Comparison of ENCODE assay signal across 19 cellular contexts in the genomic region with DNA sequence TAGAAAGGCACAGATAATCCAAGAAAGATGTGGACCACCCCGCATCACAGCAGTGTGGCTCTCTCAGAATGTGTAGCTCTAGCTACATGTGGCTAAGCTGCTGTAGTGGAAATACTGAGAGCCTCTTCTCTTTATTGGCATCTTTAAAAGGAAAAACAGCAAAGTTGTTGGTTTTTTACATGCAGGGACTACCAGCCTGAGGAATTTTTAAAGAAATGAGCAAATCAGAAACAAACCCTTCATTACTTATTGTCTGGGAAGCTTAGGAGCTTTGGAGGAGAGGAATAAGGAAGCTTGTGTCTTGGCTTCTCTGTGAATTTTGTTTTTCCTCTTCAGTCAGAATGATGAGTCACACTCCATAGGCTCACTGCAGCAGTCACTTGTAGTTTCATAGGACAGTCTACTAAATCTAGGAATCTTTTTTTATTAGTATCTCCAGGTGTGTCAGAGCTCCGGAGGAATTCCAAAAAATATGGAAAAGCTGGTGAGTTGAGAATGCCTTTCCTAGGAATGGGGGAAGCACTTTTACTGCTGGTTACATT. TPM values are rescaled to one million over a fixed set of nuclear protein-coding genes. Genes with fewer than 3 reads are reported as not detected.
A peak's percentile ranks its signal among the peaks of the same experiment; 100 is the strongest.
DNase-seq lines count a peak whose midpoint lies in the region; ATAC-seq and TF ChIP-seq lines count a peak whose summit lies in the region.
"Had no signal": no experiment of that assay in that cellular context is flagged by ENCODE, and none has a peak within 500 bp of the region (broad histone marks: within the 10 kb centered on the region; RNA-seq: fewer than 3 reads in every experiment).

No MANE protein-coding gene starts in this region.

- H4K20me1 ChIP-seq in mammary epithelial cell (ENCODE audit: insufficient read depth, low read length), result no peaks in the 10 kb centered on the region
- H4K20me1 ChIP-seq: BLaER1 had no signal

- H3K27me3 ChIP-seq in mammary epithelial cell (ENCODE audit: insufficient read depth, low read length) (no peaks in the 10 kb centered on the region), left lung (no peaks in the 10 kb centered on the region), tibial artery (no peaks in the 10 kb centered on the region)
- H3K27me3 ChIP-seq: BLaER1, gastroesophageal sphincter had no signal

- H3K4me1 ChIP-seq in mammary epithelial cell (ENCODE audit: insufficient read depth, low read length) (peaks cover 2% of the 10 kb centered on the region), left lung (no peaks in the 10 kb centered on the region), tibial artery (peaks cover 0 to 13% (median 3%) of the 10 kb centered on the region in 4 donors)
- H3K4me1 ChIP-seq: BLaER1, gastroesophageal sphincter had no signal

- intact Hi-C loops in mammary epithelial cell (cut with micrococcal nuclease), result no loop called here
- intact Hi-C loops in left lung (cut with DNase I), result loop anchor here in 1 of 2 donors (10.0 kb wide), 1 partner anchor 102 kb away; no protein-coding TSS in a partner anchor
- intact Hi-C loops in tibial artery (cut with DNase I; ENCODE audit: low total_unique reads), result no loop called here

- H3K9me3 Mint-ChIP-seq in stimulated activated naive B cell treated with anti-CD40 and anti-IgM and Interleukin-4, amounts not matched to agents 10 μg/mL and 1 μg/mL and 100 μg/mL, for 72 hours, result no peaks in the 10 kb centered on the region
- H3K9me3 Mint-ChIP-seq: activated CD8-positive, alpha-beta T cell treated with anti-CD3 and anti-CD28 coated beads for 36 hours had no signal

- no peak overlapping the region for H3K4me3 Mint-ChIP-seq in stimulated activated naive B cell treated with anti-CD40 and anti-IgM and Interleukin-4, amounts not matched to agents 10 μg/mL and 1 μg/mL and 100 μg/mL, for 72 hours
- H3K4me3 Mint-ChIP-seq: activated CD8-positive, alpha-beta T cell treated with anti-CD3 and anti-CD28 coated beads for 36 hours had no signal

- BruUV-seq in mammary epithelial cell (replicated peaks; lab: Mats Ljungman, UMichigan), result no TSS peak

- DNase-seq in AG08395 (ENCODE audit: low spot score) (peak; percentile 64), LHCN-M2 (ENCODE audit: low read depth) (peak; percentile 21), mammary epithelial cell (peak; percentile 29), left lung (no peak), tibial artery (no peak)
- DNase-seq in stimulated activated naive B cell treated with anti-CD40 and anti-IgM and Interleukin-4, amounts not matched to agents 10 μg/mL and 1 μg/mL and 100 μg/mL, for 72 hours, result no peak
- no peak for DNase-seq in stimulated activated CD4-positive, alpha-beta T cell treated with anti-CD3 and anti-CD28 coated beads, Interleukin-15, amount 100 ng/mL, for 24 hours
- DNase-seq: activated CD8-positive, alpha-beta T cell treated with anti-CD3 and anti-CD28 coated beads for 36 hours; activated naive CD4-positive, alpha-beta T cell treated with Interleukin-2 at 50 U/mL for 16 hours; Karpas-422; NCI-H1694 treated with DMSO at 0.1 percent for 48 hours; NCI-H69; stimulated activated CD4-positive, alpha-beta T cell treated with anti-CD3 and anti-CD28 coated beads, Interleukin-2, amount 100 ng/mL, for 48 hours had no signal

- in situ Hi-C loops in mammary epithelial cell (cut with MboI; ENCODE audit: low sequenced_read_pairs in 2 of 2), result no loop called here

- peak; percentile 75 for ATAC-seq in left lung
- ATAC-seq in stimulated activated naive B cell treated with anti-CD40 and anti-IgM and Interleukin-4, amounts not matched to agents 10 μg/mL and 1 μg/mL and 100 μg/mL, for 72 hours (replicated peaks), result no peak
- ATAC-seq in GM18858 (IDR thresholded peaks at IDR 0.05; ENCODE audit: unreplicated experiment), result no peak
- ATAC-seq: activated CD8-positive, alpha-beta T cell treated with anti-CD3 and anti-CD28 coated beads for 36 hours; gastroesophageal sphincter had no signal

- CTCF ChIA-PET in mammary epithelial cell (lab: Charles Lee; ENCODE audit: low non-redundant PET), result no interaction called here

- H3K27me3 Mint-ChIP-seq in stimulated activated naive B cell treated with anti-CD40 and anti-IgM and Interleukin-4, amounts not matched to agents 10 μg/mL and 1 μg/mL and 100 μg/mL, for 72 hours, result no peaks in the 10 kb centered on the region
- H3K27me3 Mint-ChIP-seq: activated CD8-positive, alpha-beta T cell treated with anti-CD3 and anti-CD28 coated beads for 36 hours; progenitor cell of endocrine pancreas had no signal

- H3K9ac ChIP-seq in mammary epithelial cell (ENCODE audit: insufficient read depth, low read length), result no peak overlapping the region
- H3K9ac ChIP-seq: BLaER1 had no signal

- H3K4me3 ChIP-seq in mammary epithelial cell (replicated peaks in 1 of 3; ENCODE audit: insufficient read depth in 1 of 3, low read depth in 2 of 3, low read length in 3 of 3) (no peak overlapping the region), left lung (no peak overlapping the region), tibial artery (no peak overlapping the region)
- H3K4me3 ChIP-seq: BLaER1, coronary artery, gastroesophageal sphincter had no signal

- TF ChIP-seq CTCF in mammary epithelial cell (conservative IDR thresholded peaks at IDR 0.05 in 1 of 2, IDR thresholded peaks at IDR 0.05 in 1 of 2; ENCODE audit: extremely low read depth in 1 of 2, insufficient read depth in 1 of 2, low read depth in 1 of 2, low read length in 2 of 2) (no peak), left lung (IDR thresholded peaks at IDR 0.05) (no peak), tibial artery (IDR thresholded peaks at IDR 0.05) (no peak)

- no peak overlapping the region for H3K27ac Mint-ChIP-seq in stimulated activated naive B cell treated with anti-CD40 and anti-IgM and Interleukin-4, amounts not matched to agents 10 μg/mL and 1 μg/mL and 100 μg/mL, for 72 hours
- H3K27ac Mint-ChIP-seq: activated CD8-positive, alpha-beta T cell treated with anti-CD3 and anti-CD28 coated beads for 36 hours; progenitor cell of endocrine pancreas had no signal

- 96% methylated on average over 2 of the region's 2 CpGs for WGBS in mammary epithelial cell (ENCODE audit: low coverage, missing lambda C conversion rate)

- peaks cover 8 to 9% of the 10 kb centered on the region in 2 donors for H3K4me1 Mint-ChIP-seq in stimulated activated naive B cell treated with anti-CD40 and anti-IgM and Interleukin-4, amounts not matched to agents 10 μg/mL and 1 μg/mL and 100 μg/mL, for 72 hours

- H3K79me2 ChIP-seq in mammary epithelial cell (ENCODE audit: insufficient read depth, low read length), result no peaks in the 10 kb centered on the region

- H3K4me2 ChIP-seq in mammary epithelial cell (ENCODE audit: insufficient read depth, low read depth, low read length), result no peak overlapping the region
- H3K4me2 ChIP-seq: BLaER1 had no signal

- no peak overlapping the region for H2AFZ ChIP-seq in mammary epithelial cell (ENCODE audit: low read depth, low read length)

- H3K9me3 ChIP-seq in mammary epithelial cell (replicated peaks; ENCODE audit: insufficient read depth, low read length) (no peaks in the 10 kb centered on the region), left lung (no peaks in the 10 kb centered on the region), tibial artery (no peaks in the 10 kb centered on the region)
- H3K9me3 ChIP-seq: BLaER1, gastroesophageal sphincter had no signal

- peaks cover 9 to 31% of the 10 kb centered on the region in 2 donors for H3K36me3 Mint-ChIP-seq in stimulated activated naive B cell treated with anti-CD40 and anti-IgM and Interleukin-4, amounts not matched to agents 10 μg/mL and 1 μg/mL and 100 μg/mL, for 72 hours

- H3K36me3 ChIP-seq in mammary epithelial cell (ENCODE audit: insufficient read depth, low read length) (peaks cover 21% of the 10 kb centered on the region), left lung (peaks cover 0 to 12% of the 10 kb centered on the region in 2 donors), tibial artery (no peaks in the 10 kb centered on the region)
- H3K36me3 ChIP-seq: gastroesophageal sphincter had no signal

- H3K27ac ChIP-seq in mammary epithelial cell (ENCODE audit: insufficient read depth, low read depth, low read length) (no peak overlapping the region), left lung (no peak overlapping the region), tibial artery (no peak overlapping the region)
- H3K27ac ChIP-seq: BLaER1, coronary artery, gastroesophageal sphincter, RWPE1 had no signal

- dilution Hi-C loops in mammary epithelial cell (cut with HindIII; ENCODE audit: low sequenced_read_pairs), result no loop called here

RNA-seq across cellular contexts. Expression of gene POLG, which starts 27.5 kb away (rescaled TPM):
- total RNA-seq in LHCN-M2 (2014; rRNA removed) (57.8 and 58.8 TPM in 2 replicates), mammary epithelial cell (10 to 100 TPM; 58.3 to 66.7 TPM), left lung (10 to 100 TPM; 53.3 to 71.5 TPM)
- polyA plus RNA-seq in LHCN-M2 (2012), result 34.0 TPM
- 40.1 TPM for polyA plus RNA-seq in mammary epithelial cell
- 112 TPM for polyA minus RNA-seq in mammary epithelial cell

Comparison
In these comparisons a context has a peak if more than half of its experiments do, and no peak if none do; other contexts are left out.
1. DNase-seq: peak in AG08395 (single experiment), LHCN-M2 (single experiment) and mammary epithelial cell (single experiment); none in left lung (0 of 2), tibial artery (0 of 2), stimulated activated naive B cell treated with anti-CD40 and anti-IgM and Interleukin-4, amounts not matched to agents 10 μg/mL and 1 μg/mL and 100 μg/mL, for 72 hours (single experiment) and stimulated activated CD4-positive, alpha-beta T cell treated with anti-CD3 and anti-CD28 coated beads, Interleukin-15, amount 100 ng/mL, for 24 hours (single experiment).